In genomic region chr21:45845790-45846130, GRCh38 we compare ENCODE assay signal across 21 cellular contexts.
"Had no signal": no experiment of that assay in that cellular context is flagged by ENCODE, and none has a peak within 500 bp of the region (broad histone marks: within the 10 kb centered on the region; RNA-seq: fewer than 3 reads in every experiment).

No MANE protein-coding gene starts in this region.

- H3K4me1 ChIP-seq: adrenal gland, breast epithelium had no signal

- H3K36me3 ChIP-seq: adrenal gland, breast epithelium, esophagus muscularis mucosa, gastroesophageal sphincter, heart right ventricle, thoracic aorta had no signal

- DNase-seq: activated CD8-positive, alpha-beta memory T cell treated with anti-CD3 and anti-CD28 coated beads, Interleukin-2, amount 50 U/mL, for 4 hours; activated effector memory CD4-positive, alpha-beta T cell treated with anti-CD3 and anti-CD28 coated beads, Interleukin-2, amount 50 U/mL, for 16 hours; activated T-cell treated with anti-CD3 and anti-CD28 coated beads, Interleukin-2, amount 50 U/mL, for 72 hours; cerebellar nuclear complex; effector CD8-positive, alpha-beta T cell; heart right ventricle; kidney glomerular epithelial cell; mesendoderm; stimulated activated CD4-positive, alpha-beta T cell treated with anti-CD3 and anti-CD28 coated beads, Interleukin-2, amount 100 ng/mL, for 48 hours; T-helper 1 cell; T-helper 9 cell had no signal

- H3K27me3 ChIP-seq: adrenal gland, breast epithelium, esophagus muscularis mucosa, gastroesophageal sphincter, heart right ventricle had no signal

- H3K4me3 ChIP-seq: adrenal gland, breast epithelium, esophagus muscularis mucosa, gastroesophageal sphincter, heart right ventricle, thoracic aorta had no signal

- H3K4me3 Mint-ChIP-seq: activated CD4-positive, alpha-beta T cell treated with anti-CD3 and anti-CD28 coated beads, Interleukin-2, amount 10 ng/mL, durations not matched to agents 7 days and 5 days; activated T-cell treated with anti-CD3 and anti-CD28 coated beads, Interleukin-2, amount 50 U/mL, for 72 hours; dendritic cell treated with granulocyte-macrophage colony-stimulating factor and Interleukin-4, amounts not matched to agents 40 ng/mL and 50 ng/mL, for 4 days; naive thymus-derived CD8-positive, alpha-beta T cell had no signal

- H3K27ac Mint-ChIP-seq: activated CD4-positive, alpha-beta T cell treated with anti-CD3 and anti-CD28 coated beads, Interleukin-2, amount 10 ng/mL, durations not matched to agents 7 days and 5 days; activated naive CD4-positive, alpha-beta T cell treated with anti-CD3 and anti-CD28 coated beads, Interleukin-2, amount 50 U/mL, for 72 hours; activated T-cell treated with anti-CD3 and anti-CD28 coated beads, Interleukin-2, amount 50 U/mL, for 72 hours; dendritic cell treated with granulocyte-macrophage colony-stimulating factor and Interleukin-4, amounts not matched to agents 40 ng/mL and 50 ng/mL, for 4 days had no signal

- H3K27me3 Mint-ChIP-seq: dendritic cell treated with granulocyte-macrophage colony-stimulating factor and Interleukin-4, amounts not matched to agents 40 ng/mL and 50 ng/mL, for 4 days had no signal

- H3K27ac ChIP-seq: adrenal gland, breast epithelium, esophagus muscularis mucosa, gastroesophageal sphincter, heart right ventricle, thoracic aorta had no signal

- ATAC-seq: activated naive CD4-positive, alpha-beta T cell treated with anti-CD3 and anti-CD28 coated beads, Interleukin-2, amount 50 U/mL, for 72 hours; gastroesophageal sphincter; SK-N-SH treated with all-trans-retinoic acid at 6 μM for 48 hours had no signal
